9 cellular contexts compared by ENCODE assay signal in genomic region chr6:45327956-45328522, GRCh38. TPM values are rescaled to one million over a fixed set of nuclear protein-coding genes. Genes with fewer than 3 reads are reported as not detected.
DNase-seq lines count a peak whose midpoint lies in the region; ATAC-seq, FAIRE-seq and TF ChIP-seq lines count a peak whose summit lies in the region.
"Had no signal": no experiment of that assay in that cellular context is flagged by ENCODE, and none has a peak within 500 bp of the region (broad histone marks: within the 10 kb centered on the region; RNA-seq: fewer than 3 reads in every experiment).

Gene RUNX2, plus strand, starts transcription at chr6:45328330. Its CDS starts 397 bp downstream, at chr6:45328727.

- CTCF ChIA-PET in HepG2 (lab: Yijun Ruan, JAX; ENCODE audit: low intra/inter-chr PET ratio, low total read pairs): no interaction called here

- H3K9me3 ChIP-seq in HepG2 (ENCODE audit: low read length): no peaks in the 10 kb centered on the region
- H3K9me3 ChIP-seq: ascending aorta had no signal

- H3K4me3 ChIP-seq in HepG2 (replicated peaks in 1 of 3; ENCODE audit: insufficient read depth in 1 of 3, low read depth in 2 of 3, low read length in 3 of 3): no peak within 1 kb of the TSS

- ATAC-seq in HepG2: peak; percentile 42; the same call in 1 of the 3 replicates
- no peak for ATAC-seq in GM18870 (IDR thresholded peaks at IDR 0.05; ENCODE audit: unreplicated experiment)
- no peak for ATAC-seq in HG03135 (IDR thresholded peaks at IDR 0.05; ENCODE audit: unreplicated experiment)

- WGBS in HepG2 (ENCODE audit: low lambda C conversion rate): 81% methylated on average over 5 of the region's 5 CpGs

- H3K79me2 ChIP-seq in HepG2 (ENCODE audit: insufficient read depth, low read length): no peaks in the 10 kb centered on the region

- no peak for FAIRE-seq in HepG2 (lab: Jason Lieb, UNC)

- TF ChIP-seq CTCF in HepG2 (CRISPR knock-in tag; IDR thresholded peaks at IDR 0.05): no peak

- TF ChIP-seq EP300 in HepG2 (IDR thresholded peaks at IDR 0.05; ENCODE audit: low read depth in 2 of 2, low read length in 2 of 2) (no peak), HepG2 (CRISPR knock-in tag; IDR thresholded peaks at IDR 0.05; ENCODE audit: borderline replicate concordance) (no peak)

- H3K27ac ChIP-seq in HepG2 (ENCODE audit: extremely low read length, insufficient read depth, low read length): no peak within 1 kb of the TSS
- H3K27ac ChIP-seq: ascending aorta had no signal

- no peak for TF ChIP-seq POLR2A in HepG2 (IDR thresholded peaks at IDR 0.05; ENCODE audit: insufficient read depth in 1 of 2, low read depth in 2 of 2, low read length in 2 of 2)

- no peaks in the 10 kb centered on the region for H4K20me1 ChIP-seq in HepG2 (ENCODE audit: insufficient read depth, low read length)

- no peak for TF ChIP-seq RAD21 in HepG2 (CRISPR knock-in tag; IDR thresholded peaks at IDR 0.05)

- H3K4me2 ChIP-seq in HepG2 (ENCODE audit: low read depth, low read length): peak within 1 kb of the TSS; percentile 26; the same call in 1 of the 2 replicates

- no TSS peak for BruUV-seq in HepG2 (replicated peaks; lab: Mats Ljungman, UMichigan)

- no peak within 1 kb of the TSS for H3K9ac ChIP-seq in HepG2 (ENCODE audit: insufficient read depth, low read depth, low read length)

- intact Hi-C loops in HepG2 (cut with micrococcal nuclease; ENCODE audit: unreplicated experiment): no loop called here

- no peaks in the 10 kb centered on the region for H3K27me3 ChIP-seq in HepG2 (ENCODE audit: control insufficient read depth in 1 of 2, insufficient read depth in 2 of 2, low read length in 2 of 2)
- H3K27me3 ChIP-seq: ascending aorta had no signal

- peaks cover 11% of the 10 kb centered on the region for H3K4me1 ChIP-seq in HepG2 (ENCODE audit: insufficient read depth, low read length)
- H3K4me1 ChIP-seq: ascending aorta had no signal

- POLR2A ChIA-PET in HepG2 (lab: Yijun Ruan, JAX): no interaction called here

- H3K36me3 ChIP-seq in HepG2 (replicated peaks in 1 of 2; ENCODE audit: control insufficient read depth in 1 of 2, insufficient read depth in 2 of 2, low read length in 2 of 2): no peaks in the 10 kb centered on the region
- H3K36me3 ChIP-seq: ascending aorta had no signal

- in situ Hi-C loops in HepG2 (cut with HindIII; ENCODE audit: extremely low pct_ligation_motif_present, low pct_unique_long_range_greater_than_20kb): no loop called here

- H2AFZ ChIP-seq in HepG2 (ENCODE audit: low read length): no peak within 1 kb of the TSS

- peak; percentile 77 for DNase-seq in A172 (ENCODE audit: low spot score)
- peak; percentile 22 for DNase-seq in HS-27A (ENCODE audit: low read depth)
- peak; percentile 97 for DNase-seq in amniotic epithelial cell (ENCODE audit: low read depth)
- DNase-seq in HepG2 (ENCODE audit: low spot score): no peak
- no peak for DNase-seq in NCI-H524 treated with DMSO at 0.1 percent for 48 hours (lab: John Stamatoyannopoulos, UW)
- no peak for DNase-seq in HPDE6-E6E7 (ENCODE audit: extremely low spot score)

TF ChIP-seq in HepG2, 621 proteins besides CTCF, POLR2A, EP300 and RAD21:
- TF ChIP-seq ARID4A (CRISPR knock-in tag; IDR thresholded peaks at IDR 0.05; ENCODE audit: borderline replicate concordance) (no peak), MTA1 (CRISPR knock-in tag; IDR thresholded peaks at IDR 0.05; ENCODE audit: borderline replicate concordance) (no peak), ZNF841 (CRISPR knock-in tag; IDR thresholded peaks at IDR 0.05; ENCODE audit: borderline replicate concordance) (no peak), ZNF652 (CRISPR knock-in tag; IDR thresholded peaks at IDR 0.05; ENCODE audit: borderline replicate concordance, low read depth) (peak; percentile 85)

RNA-seq across cellular contexts. Expression of gene RUNX2, which starts in this region (rescaled TPM):
- total RNA-seq in A172 (2014; rRNA removed; shearing (Covaris generic)): 1.1 and 4.3 TPM in 2 replicates
- not detected in 2 replicates for total RNA-seq in HepG2 (2016; rRNA removed; fragmentation: Illumina TruSeq; extraction: Trizol)
- total RNA-seq in HepG2 (2016; cell fraction: cytosol; rRNA removed; fragmentation: Illumina TruSeq; extraction: Trizol; ENCODE audit: low read depth): not detected in 2 replicates
- not detected in 2 replicates for total RNA-seq in HepG2 (2016; cell fraction: insoluble cytoplasmic fraction; rRNA removed; fragmentation: Illumina TruSeq; extraction: Trizol)
- total RNA-seq in HepG2 (2016; cell fraction: membrane; rRNA removed; fragmentation: Illumina TruSeq; extraction: Trizol): not detected in 2 replicates
- total RNA-seq in HepG2 (2016; cell fraction: nucleus; rRNA removed; fragmentation: Illumina TruSeq; extraction: Trizol): not detected in 2 replicates
- not detected in 2 replicates for polyA plus RNA-seq in HepG2 (2011; rRNA removed)
- polyA plus RNA-seq in HepG2 (2011; cell fraction: cytosol; rRNA removed): not detected in 2 replicates
- polyA plus RNA-seq in HepG2 (2011; cell fraction: nucleus; rRNA removed): not detected in 2 replicates
- not detected in 2 replicates for polyA plus RNA-seq in HepG2 (2012)
- not detected in 2 replicates for polyA plus RNA-seq in HepG2 (2016; cell fraction: cytosol; fragmentation: Illumina TruSeq; extraction: Trizol; ENCODE audit: low read depth)
- not detected in 2 replicates for polyA plus RNA-seq in HepG2 (2016; cell fraction: insoluble cytoplasmic fraction; fragmentation: Illumina TruSeq; extraction: Trizol; ENCODE audit: low read depth)
- polyA plus RNA-seq in HepG2 (2016; cell fraction: membrane; fragmentation: Illumina TruSeq; extraction: Trizol; ENCODE audit: low read depth): not detected in 2 replicates
- not detected in 2 replicates for polyA plus RNA-seq in HepG2 (2016; cell fraction: nucleus; fragmentation: Illumina TruSeq; extraction: Trizol; ENCODE audit: insufficient read depth, low read depth)
- polyA minus RNA-seq in HepG2 (2011; rRNA and poly(A)+ RNA removed; ENCODE audit: low replicate concordance): 0.63 TPM in 1 of 2 replicates, not detected in the other
- not detected in 2 replicates for polyA minus RNA-seq in HepG2 (2011; cell fraction: cytosol; rRNA and poly(A)+ RNA removed)
- polyA minus RNA-seq in HepG2 (2011; cell fraction: nucleus; rRNA and poly(A)+ RNA removed): 0.13 TPM in 1 of 2 replicates, not detected in the other

Comparison
In these comparisons a context has a peak if more than half of its experiments do, and no peak if none do; other contexts are left out.
1. Peak in ATAC-seq and H3K4me2 ChIP-seq in HepG2; RNA of the gene not detected or under 1 TPM.
2. DNase-seq: peak in A172 (single experiment), HS-27A (single experiment) and amniotic epithelial cell (single experiment); none in HepG2 (single experiment), NCI-H524 treated with DMSO at 0.1 percent for 48 hours (single experiment) and HPDE6-E6E7 (single experiment).